2 cellular contexts compared by ENCODE assay signal in the genomic region with DNA sequence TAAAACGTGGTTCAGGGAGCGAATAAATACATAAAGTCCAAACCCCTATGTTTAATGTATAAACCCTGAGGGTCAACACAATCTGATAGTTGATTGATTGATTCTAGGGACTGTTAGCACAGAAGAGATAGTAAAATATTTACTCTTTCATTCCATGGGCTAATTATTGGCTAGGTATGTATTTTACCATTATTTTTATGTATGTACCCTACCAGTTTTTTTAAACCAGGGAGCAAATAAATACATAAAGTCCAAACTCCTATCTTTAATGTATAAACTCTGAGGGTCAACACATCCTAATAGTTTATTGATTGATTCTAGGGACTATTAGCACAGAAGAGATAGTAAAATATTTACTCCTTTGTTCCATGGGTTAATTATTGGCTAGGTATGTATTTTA.
TF ChIP-seq lines count a peak whose summit lies in the region.

No MANE protein-coding gene starts in this region.

TF ChIP-seq in A549, 52 proteins besides CTCF, POLR2A, EP300 and RAD21:
- TF ChIP-seq TFCP2L1 (CRISPR knock-in tag; IDR thresholded peaks at IDR 0.05) (no peak), CBX2 (IDR thresholded peaks at IDR 0.05; ENCODE audit: borderline replicate concordance, low read depth) (no peak), EHF (CRISPR knock-in tag; IDR thresholded peaks at IDR 0.05) (no peak), MAFK (IDR thresholded peaks at IDR 0.05; ENCODE audit: partially characterized antibody) (no peak), FOSB (CRISPR knock-in tag; IDR thresholded peaks at IDR 0.05) (no peak), EHMT2 (IDR thresholded peaks at IDR 0.05; ENCODE audit: low read depth) (no peak), JUNB (IDR thresholded peaks at IDR 0.05) (no peak), ZSCAN20 (CRISPR knock-in tag; IDR thresholded peaks at IDR 0.05) (no peak), HOXB13 (CRISPR knock-in tag; IDR thresholded peaks at IDR 0.05; ENCODE audit: low read depth) (no peak), HDAC2 (IDR thresholded peaks at IDR 0.05) (no peak), ZNF302 (CRISPR knock-in tag; IDR thresholded peaks at IDR 0.05) (no peak), CBX8 (IDR thresholded peaks at IDR 0.05) (no peak), ESRRA (IDR thresholded peaks at IDR 0.05; ENCODE audit: borderline replicate concordance, low read length) (no peak), CHD4 (IDR thresholded peaks at IDR 0.05; ENCODE audit: borderline replicate concordance) (no peak), CEBPB (IDR thresholded peaks at IDR 0.05) (no peak), NPAS2 (CRISPR knock-in tag; IDR thresholded peaks at IDR 0.05; ENCODE audit: borderline replicate concordance) (no peak)
- TF ChIP-seq, protein P1, sequence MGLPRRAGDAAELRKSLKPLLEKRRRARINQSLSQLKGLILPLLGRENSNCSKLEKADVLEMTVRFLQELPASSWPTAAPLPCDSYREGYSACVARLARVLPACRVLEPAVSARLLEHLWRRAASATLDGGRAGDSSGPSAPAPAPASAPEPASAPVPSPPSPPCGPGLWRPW (IDR thresholded peaks at IDR 0.05): no peak
- TF ChIP-seq, protein P2, sequence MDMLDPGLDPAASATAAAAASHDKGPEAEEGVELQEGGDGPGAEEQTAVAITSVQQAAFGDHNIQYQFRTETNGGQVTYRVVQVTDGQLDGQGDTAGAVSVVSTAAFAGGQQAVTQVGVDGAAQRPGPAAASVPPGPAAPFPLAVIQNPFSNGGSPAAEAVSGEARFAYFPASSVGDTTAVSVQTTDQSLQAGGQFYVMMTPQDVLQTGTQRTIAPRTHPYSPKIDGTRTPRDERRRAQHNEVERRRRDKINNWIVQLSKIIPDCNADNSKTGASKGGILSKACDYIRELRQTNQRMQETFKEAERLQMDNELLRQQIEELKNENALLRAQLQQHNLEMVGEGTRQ (IDR thresholded peaks at IDR 0.05): no peak
- TF ChIP-seq, protein P3, sequence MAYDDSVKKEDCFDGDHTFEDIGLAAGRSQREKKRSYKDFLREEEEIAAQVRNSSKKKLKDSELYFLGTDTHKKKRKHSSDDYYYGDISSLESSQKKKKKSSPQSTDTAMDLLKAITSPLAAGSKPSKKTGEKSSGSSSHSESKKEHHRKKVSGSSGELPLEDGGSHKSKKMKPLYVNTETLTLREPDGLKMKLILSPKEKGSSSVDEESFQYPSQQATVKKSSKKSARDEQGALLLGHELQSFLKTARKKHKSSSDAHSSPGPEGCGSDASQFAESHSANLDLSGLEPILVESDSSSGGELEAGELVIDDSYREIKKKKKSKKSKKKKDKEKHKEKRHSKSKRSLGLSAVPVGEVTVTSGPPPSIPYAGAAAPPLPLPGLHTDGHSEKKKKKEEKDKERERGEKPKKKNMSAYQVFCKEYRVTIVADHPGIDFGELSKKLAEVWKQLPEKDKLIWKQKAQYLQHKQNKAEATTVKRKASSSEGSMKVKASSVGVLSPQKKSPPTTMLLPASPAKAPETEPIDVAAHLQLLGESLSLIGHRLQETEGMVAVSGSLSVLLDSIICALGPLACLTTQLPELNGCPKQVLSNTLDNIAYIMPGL (CRISPR knock-in tag; IDR thresholded peaks at IDR 0.05; ENCODE audit: borderline replicate concordance): no peak

TF ChIP-seq in HepG2, 621 proteins besides CTCF, POLR2A, EP300 and RAD21 (continues in another document):
- no peak for TF ChIP-seq SOX6 (IDR thresholded peaks at IDR 0.05)
- peak; percentile 77; the same call in 1 of the 2 replicates for TF ChIP-seq SOX6 (CRISPR knock-in tag; IDR thresholded peaks at IDR 0.05)
- TF ChIP-seq, protein P4, sequence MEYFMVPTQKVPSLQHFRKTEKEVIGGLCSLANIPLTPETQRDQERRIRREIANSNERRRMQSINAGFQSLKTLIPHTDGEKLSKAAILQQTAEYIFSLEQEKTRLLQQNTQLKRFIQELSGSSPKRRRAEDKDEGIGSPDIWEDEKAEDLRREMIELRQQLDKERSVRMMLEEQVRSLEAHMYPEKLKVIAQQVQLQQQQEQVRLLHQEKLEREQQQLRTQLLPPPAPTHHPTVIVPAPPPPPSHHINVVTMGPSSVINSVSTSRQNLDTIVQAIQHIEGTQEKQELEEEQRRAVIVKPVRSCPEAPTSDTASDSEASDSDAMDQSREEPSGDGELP (IDR thresholded peaks at IDR 0.05; ENCODE audit: borderline replicate concordance, low read depth): no peak
- no peak for TF ChIP-seq ZNF589 (CRISPR knock-in tag; conservative IDR thresholded peaks at IDR 0.05)
- TF ChIP-seq BCL6 (CRISPR knock-in tag; IDR thresholded peaks at IDR 0.05): peak; percentile 44
- TF ChIP-seq NR3C1 (CRISPR knock-in tag; IDR thresholded peaks at IDR 0.05): no peak
- TF ChIP-seq XBP1 (CRISPR knock-in tag; IDR thresholded peaks at IDR 0.05): no peak
- TF ChIP-seq, protein P5, sequence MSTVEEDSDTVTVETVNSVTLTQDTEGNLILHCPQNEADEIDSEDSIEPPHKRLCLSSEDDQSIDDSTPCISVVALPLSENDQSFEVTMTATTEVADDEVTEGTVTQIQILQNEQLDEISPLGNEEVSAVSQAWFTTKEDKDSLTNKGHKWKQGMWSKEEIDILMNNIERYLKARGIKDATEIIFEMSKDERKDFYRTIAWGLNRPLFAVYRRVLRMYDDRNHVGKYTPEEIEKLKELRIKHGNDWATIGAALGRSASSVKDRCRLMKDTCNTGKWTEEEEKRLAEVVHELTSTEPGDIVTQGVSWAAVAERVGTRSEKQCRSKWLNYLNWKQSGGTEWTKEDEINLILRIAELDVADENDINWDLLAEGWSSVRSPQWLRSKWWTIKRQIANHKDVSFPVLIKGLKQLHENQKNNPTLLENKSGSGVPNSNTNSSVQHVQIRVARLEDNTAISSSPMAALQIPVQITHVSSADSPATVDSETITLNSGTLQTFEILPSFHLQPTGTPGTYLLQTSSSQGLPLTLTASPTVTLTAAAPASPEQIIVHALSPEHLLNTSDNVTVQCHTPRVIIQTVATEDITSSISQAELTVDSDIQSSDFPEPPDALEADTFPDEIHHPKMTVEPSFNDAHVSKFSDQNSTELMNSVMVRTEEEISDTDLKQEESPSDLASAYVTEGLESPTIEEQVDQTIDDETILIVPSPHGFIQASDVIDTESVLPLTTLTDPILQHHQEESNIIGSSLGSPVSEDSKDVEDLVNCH (CRISPR knock-in tag; IDR thresholded peaks at IDR 0.05): no peak
- TF ChIP-seq ZNF703 (CRISPR knock-in tag; IDR thresholded peaks at IDR 0.05; ENCODE audit: borderline replicate concordance): no peak
- no peak for TF ChIP-seq RFX1 (IDR thresholded peaks at IDR 0.05)
- TF ChIP-seq DPF2 (CRISPR knock-in tag; IDR thresholded peaks at IDR 0.05; ENCODE audit: borderline replicate concordance, low read depth): 0 out of 2 replicates have a peak, but pooled peaks have one; percentile 49
- TF ChIP-seq CENPX (CRISPR knock-in tag; IDR thresholded peaks at IDR 0.05): no peak
- TF ChIP-seq, protein P6, sequence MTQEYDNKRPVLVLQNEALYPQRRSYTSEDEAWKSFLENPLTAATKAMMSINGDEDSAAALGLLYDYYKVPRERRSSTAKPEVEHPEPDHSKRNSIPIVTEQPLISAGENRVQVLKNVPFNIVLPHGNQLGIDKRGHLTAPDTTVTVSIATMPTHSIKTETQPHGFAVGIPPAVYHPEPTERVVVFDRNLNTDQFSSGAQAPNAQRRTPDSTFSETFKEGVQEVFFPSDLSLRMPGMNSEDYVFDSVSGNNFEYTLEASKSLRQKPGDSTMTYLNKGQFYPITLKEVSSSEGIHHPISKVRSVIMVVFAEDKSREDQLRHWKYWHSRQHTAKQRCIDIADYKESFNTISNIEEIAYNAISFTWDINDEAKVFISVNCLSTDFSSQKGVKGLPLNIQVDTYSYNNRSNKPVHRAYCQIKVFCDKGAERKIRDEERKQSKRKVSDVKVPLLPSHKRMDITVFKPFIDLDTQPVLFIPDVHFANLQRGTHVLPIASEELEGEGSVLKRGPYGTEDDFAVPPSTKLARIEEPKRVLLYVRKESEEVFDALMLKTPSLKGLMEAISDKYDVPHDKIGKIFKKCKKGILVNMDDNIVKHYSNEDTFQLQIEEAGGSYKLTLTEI (CRISPR knock-in tag; conservative IDR thresholded peaks at IDR 0.05): no peak
- TF ChIP-seq, protein P7, sequence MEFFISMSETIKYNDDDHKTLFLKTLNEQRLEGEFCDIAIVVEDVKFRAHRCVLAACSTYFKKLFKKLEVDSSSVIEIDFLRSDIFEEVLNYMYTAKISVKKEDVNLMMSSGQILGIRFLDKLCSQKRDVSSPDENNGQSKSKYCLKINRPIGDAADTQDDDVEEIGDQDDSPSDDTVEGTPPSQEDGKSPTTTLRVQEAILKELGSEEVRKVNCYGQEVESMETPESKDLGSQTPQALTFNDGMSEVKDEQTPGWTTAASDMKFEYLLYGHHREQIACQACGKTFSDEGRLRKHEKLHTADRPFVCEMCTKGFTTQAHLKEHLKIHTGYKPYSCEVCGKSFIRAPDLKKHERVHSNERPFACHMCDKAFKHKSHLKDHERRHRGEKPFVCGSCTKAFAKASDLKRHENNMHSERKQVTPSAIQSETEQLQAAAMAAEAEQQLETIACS (CRISPR knock-in tag; IDR thresholded peaks at IDR 0.05): no peak
- TF ChIP-seq AGO1 (IDR thresholded peaks at IDR 0.05; ENCODE audit: low read depth, low read length, poor library complexity, severe bottlenecking): no peak
- 0 out of 2 replicates have a peak, but pooled peaks have one; percentile 12 for TF ChIP-seq KAT2B (IDR thresholded peaks at IDR 0.05; ENCODE audit: borderline replicate concordance, low read depth, low read length)
- TF ChIP-seq GTF2F1 (IDR thresholded peaks at IDR 0.05; ENCODE audit: low read length): no peak
- TF ChIP-seq KDM4B (CRISPR knock-in tag; IDR thresholded peaks at IDR 0.05): no peak
- no peak for TF ChIP-seq MAZ (IDR thresholded peaks at IDR 0.05; ENCODE audit: borderline replicate concordance, low read depth, low read length)
- TF ChIP-seq MAZ (CRISPR knock-in tag; IDR thresholded peaks at IDR 0.05; ENCODE audit: low read depth): no peak
- no peak for TF ChIP-seq RBFOX2 (IDR thresholded peaks at IDR 0.05; ENCODE audit: low read depth, low read length)
- peak; percentile 87 for TF ChIP-seq GATA4 (IDR thresholded peaks at IDR 0.05; ENCODE audit: borderline replicate concordance, low read depth)
- TF ChIP-seq, protein P8, sequence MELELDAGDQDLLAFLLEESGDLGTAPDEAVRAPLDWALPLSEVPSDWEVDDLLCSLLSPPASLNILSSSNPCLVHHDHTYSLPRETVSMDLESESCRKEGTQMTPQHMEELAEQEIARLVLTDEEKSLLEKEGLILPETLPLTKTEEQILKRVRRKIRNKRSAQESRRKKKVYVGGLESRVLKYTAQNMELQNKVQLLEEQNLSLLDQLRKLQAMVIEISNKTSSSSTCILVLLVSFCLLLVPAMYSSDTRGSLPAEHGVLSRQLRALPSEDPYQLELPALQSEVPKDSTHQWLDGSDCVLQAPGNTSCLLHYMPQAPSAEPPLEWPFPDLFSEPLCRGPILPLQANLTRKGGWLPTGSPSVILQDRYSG (CRISPR knock-in tag; IDR thresholded peaks at IDR 0.05): no peak
- peak; percentile 66 for TF ChIP-seq SP5 (CRISPR knock-in tag; IDR thresholded peaks at IDR 0.05; ENCODE audit: borderline replicate concordance, low read depth)
- TF ChIP-seq, protein P9, sequence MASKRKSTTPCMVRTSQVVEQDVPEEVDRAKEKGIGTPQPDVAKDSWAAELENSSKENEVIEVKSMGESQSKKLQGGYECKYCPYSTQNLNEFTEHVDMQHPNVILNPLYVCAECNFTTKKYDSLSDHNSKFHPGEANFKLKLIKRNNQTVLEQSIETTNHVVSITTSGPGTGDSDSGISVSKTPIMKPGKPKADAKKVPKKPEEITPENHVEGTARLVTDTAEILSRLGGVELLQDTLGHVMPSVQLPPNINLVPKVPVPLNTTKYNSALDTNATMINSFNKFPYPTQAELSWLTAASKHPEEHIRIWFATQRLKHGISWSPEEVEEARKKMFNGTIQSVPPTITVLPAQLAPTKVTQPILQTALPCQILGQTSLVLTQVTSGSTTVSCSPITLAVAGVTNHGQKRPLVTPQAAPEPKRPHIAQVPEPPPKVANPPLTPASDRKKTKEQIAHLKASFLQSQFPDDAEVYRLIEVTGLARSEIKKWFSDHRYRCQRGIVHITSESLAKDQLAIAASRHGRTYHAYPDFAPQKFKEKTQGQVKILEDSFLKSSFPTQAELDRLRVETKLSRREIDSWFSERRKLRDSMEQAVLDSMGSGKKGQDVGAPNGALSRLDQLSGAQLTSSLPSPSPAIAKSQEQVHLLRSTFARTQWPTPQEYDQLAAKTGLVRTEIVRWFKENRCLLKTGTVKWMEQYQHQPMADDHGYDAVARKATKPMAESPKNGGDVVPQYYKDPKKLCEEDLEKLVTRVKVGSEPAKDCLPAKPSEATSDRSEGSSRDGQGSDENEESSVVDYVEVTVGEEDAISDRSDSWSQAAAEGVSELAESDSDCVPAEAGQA (IDR thresholded peaks at IDR 0.05; ENCODE audit: low read depth): no peak
- TF ChIP-seq, protein P9 (CRISPR knock-in tag; IDR thresholded peaks at IDR 0.05; ENCODE audit: borderline replicate concordance): no peak; the same call in 1 of the 2 replicates
- TF ChIP-seq CBX5 (CRISPR knock-in tag; IDR thresholded peaks at IDR 0.05; ENCODE audit: borderline replicate concordance): no peak
- TF ChIP-seq ZFX (CRISPR knock-in tag; IDR thresholded peaks at IDR 0.05; ENCODE audit: low read depth): no peak
- TF ChIP-seq, protein P10, sequence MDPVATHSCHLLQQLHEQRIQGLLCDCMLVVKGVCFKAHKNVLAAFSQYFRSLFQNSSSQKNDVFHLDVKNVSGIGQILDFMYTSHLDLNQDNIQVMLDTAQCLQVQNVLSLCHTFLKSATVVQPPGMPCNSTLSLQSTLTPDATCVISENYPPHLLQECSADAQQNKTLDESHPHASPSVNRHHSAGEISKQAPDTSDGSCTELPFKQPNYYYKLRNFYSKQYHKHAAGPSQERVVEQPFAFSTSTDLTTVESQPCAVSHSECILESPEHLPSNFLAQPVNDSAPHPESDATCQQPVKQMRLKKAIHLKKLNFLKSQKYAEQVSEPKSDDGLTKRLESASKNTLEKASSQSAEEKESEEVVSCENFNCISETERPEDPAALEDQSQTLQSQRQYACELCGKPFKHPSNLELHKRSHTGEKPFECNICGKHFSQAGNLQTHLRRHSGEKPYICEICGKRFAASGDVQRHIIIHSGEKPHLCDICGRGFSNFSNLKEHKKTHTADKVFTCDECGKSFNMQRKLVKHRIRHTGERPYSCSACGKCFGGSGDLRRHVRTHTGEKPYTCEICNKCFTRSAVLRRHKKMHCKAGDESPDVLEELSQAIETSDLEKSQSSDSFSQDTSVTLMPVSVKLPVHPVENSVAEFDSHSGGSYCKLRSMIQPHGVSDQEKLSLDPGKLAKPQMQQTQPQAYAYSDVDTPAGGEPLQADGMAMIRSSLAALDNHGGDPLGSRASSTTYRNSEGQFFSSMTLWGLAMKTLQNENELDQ (CRISPR knock-in tag; IDR thresholded peaks at IDR 0.05; ENCODE audit: borderline replicate concordance): no peak
- no peak for TF ChIP-seq JARID2 (CRISPR knock-in tag; IDR thresholded peaks at IDR 0.05; ENCODE audit: insufficient replicate concordance)
- peak; percentile 89 for TF ChIP-seq NR2F2 (IDR thresholded peaks at IDR 0.05; ENCODE audit: borderline replicate concordance, low read depth)
- no peak for TF ChIP-seq ZNF724P (CRISPR knock-in tag; IDR thresholded peaks at IDR 0.05; ENCODE audit: borderline replicate concordance)
